Comparison of ENCODE assay signal across 1 cellular context in genomic region chr6:33768644-33769120, GRCh38.
TF ChIP-seq lines count a peak whose summit lies in the region.

No MANE protein-coding gene starts in this region.

TF ChIP-seq in IMR-90, 13 proteins besides CTCF, POLR2A, EP300 and RAD21:
- TF ChIP-seq SMC3 (IDR thresholded peaks at IDR 0.05; ENCODE audit: low read depth, low read length) (peak; percentile 71), RCOR1 (IDR thresholded peaks at IDR 0.05; ENCODE audit: insufficient replicate concordance, low read length) (no peak), MAZ (IDR thresholded peaks at IDR 0.05; ENCODE audit: borderline replicate concordance, low read depth, low read length) (peak; percentile 61)
